ENCODE assay signal across 1 cellular context in the genomic region with DNA sequence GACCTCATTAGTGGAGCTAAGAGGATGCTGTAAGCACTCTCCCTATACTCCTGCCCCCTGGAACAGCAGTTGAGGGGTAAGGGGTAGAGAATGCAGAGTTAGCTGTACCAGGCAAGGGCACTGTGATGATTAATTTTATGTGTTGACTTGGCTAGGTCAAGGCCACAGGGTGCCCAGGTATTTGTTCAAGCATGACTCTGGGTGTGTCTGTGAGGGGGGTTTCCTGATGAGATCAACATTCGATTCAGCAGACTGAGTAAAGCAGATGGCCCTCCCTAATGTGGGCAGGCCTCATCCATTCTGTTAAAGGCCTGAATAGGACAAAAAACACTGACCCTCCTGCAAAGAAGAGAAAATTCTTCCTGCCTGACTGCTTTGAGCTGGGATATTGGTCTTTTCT.
TF ChIP-seq lines count a peak whose summit lies in the region.

No MANE protein-coding gene starts in this region.

TF ChIP-seq in H1, 55 proteins besides CTCF, POLR2A, EP300 and RAD21 (continued from another document):
- TF ChIP-seq GTF2F1 (IDR thresholded peaks at IDR 0.05; ENCODE audit: borderline replicate concordance, low read depth, low read length): no peak
- no peak for TF ChIP-seq TAF7 (optimal IDR thresholded peaks at IDR 0.05; ENCODE audit: borderline replicate concordance, low read depth, low read length)
- no peak for TF ChIP-seq KDM5A (IDR thresholded peaks at IDR 0.05; ENCODE audit: low read length)
- no peak for TF ChIP-seq CHD1 (IDR thresholded peaks at IDR 0.05; ENCODE audit: low read depth, low read length)
- no peak for TF ChIP-seq RXRA (IDR thresholded peaks at IDR 0.05; ENCODE audit: insufficient read depth, low read depth, low read length)
- no peak for TF ChIP-seq RNF2 (IDR thresholded peaks at IDR 0.05; ENCODE audit: borderline replicate concordance, low read depth, low read length, missing control alignments, poor library complexity, severe bottlenecking)
- no peak for TF ChIP-seq POLR2AphosphoS5 (IDR thresholded peaks at IDR 0.05; ENCODE audit: low read depth, low read length)
- TF ChIP-seq GABPA (IDR thresholded peaks at IDR 0.05; ENCODE audit: borderline replicate concordance, insufficient read depth, low read length): no peak
- TF ChIP-seq, protein P1, sequence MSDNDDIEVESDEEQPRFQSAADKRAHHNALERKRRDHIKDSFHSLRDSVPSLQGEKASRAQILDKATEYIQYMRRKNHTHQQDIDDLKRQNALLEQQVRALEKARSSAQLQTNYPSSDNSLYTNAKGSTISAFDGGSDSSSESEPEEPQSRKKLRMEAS (IDR thresholded peaks at IDR 0.05): no peak
- TF ChIP-seq HDAC2 (IDR thresholded peaks at IDR 0.05; ENCODE audit: borderline replicate concordance in 1 of 2, low read depth in 2 of 2, low read length in 2 of 2): no peak
- TF ChIP-seq TCF12 (IDR thresholded peaks at IDR 0.05; ENCODE audit: low read depth, low read length): no peak
